ENCODE assay signal across 31 cellular contexts in the genomic region with DNA sequence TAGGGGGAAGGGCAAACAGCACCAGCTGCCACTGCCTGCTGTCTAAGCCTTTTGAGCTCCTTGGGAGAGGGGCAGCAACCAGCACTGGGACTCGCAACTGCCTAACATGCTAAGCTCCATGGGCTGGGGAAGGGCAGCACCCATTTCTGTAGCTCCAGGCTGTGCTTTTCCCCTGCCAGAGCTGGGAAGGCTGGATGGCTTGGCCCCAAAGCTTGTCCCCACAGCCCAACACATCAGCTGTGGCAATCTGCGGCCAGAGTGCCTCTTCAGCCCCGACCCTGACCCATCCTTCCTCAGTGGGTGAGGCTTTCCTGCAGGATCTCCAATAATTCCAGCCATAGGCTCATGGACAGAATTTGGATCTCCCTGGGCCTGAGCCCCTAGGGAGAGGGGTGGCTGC.
"Had no signal": no experiment of that assay in that cellular context is flagged by ENCODE, and none has a peak within 500 bp of the region (broad histone marks: within the 10 kb centered on the region; RNA-seq: fewer than 3 reads in every experiment).

No MANE protein-coding gene starts in this region.

- H3K27me3 ChIP-seq: adrenal gland, body of pancreas, cardiac muscle cell had no signal

- ATAC-seq: activated CD4-positive, alpha-beta T cell treated with anti-CD3 and anti-CD28 coated beads for 36 hours; activated CD8-positive, alpha-beta memory T cell treated with anti-CD3 and anti-CD28 coated beads, Interleukin-2, amount 10 ng/mL, durations not matched to agents 7 days and 5 days; activated CD8-positive, alpha-beta T cell treated with anti-CD3 and anti-CD28 coated beads, Interleukin-2, amount 10 ng/mL, durations not matched to agents 7 days and 5 days; activated naive CD8-positive, alpha-beta T cell treated with anti-CD3 and anti-CD28 coated beads, Interleukin-2, amount 50 U/mL, for 24 hours; activated T-cell treated with anti-CD3 and anti-CD28 coated beads, Interleukin-2, amount 50 U/mL, for 72 hours; activated T-helper 17 cell treated with anti-CD3 and anti-CD28 coated beads, Interleukin-2, amount 50 U/mL, for 72 hours; body of pancreas; esophagus mucosa; T-helper 17 cell had no signal

- H3K9me3 ChIP-seq: adrenal gland, body of pancreas had no signal

- H3K36me3 ChIP-seq: adrenal gland, cardiac muscle cell had no signal

- DNase-seq: activated CD4-positive, alpha-beta memory T cell treated with anti-CD3 and anti-CD28 coated beads for 36 hours; activated CD4-positive, alpha-beta T cell treated with anti-CD3 and anti-CD28 coated beads for 36 hours; activated CD4-positive, alpha-beta T cell treated with anti-CD3 and anti-CD28 coated beads, Interleukin-2, amount 10 ng/mL, durations not matched to agents 24 days and 14 days; activated CD4-positive, CD25-positive, alpha-beta regulatory T cell; activated CD4-positive, CD25-positive, alpha-beta regulatory T cell treated with anti-CD3 and anti-CD28 coated beads, Interleukin-2, amount 50 U/mL, for 72 hours; activated CD8-positive, alpha-beta memory T cell treated with anti-CD3 and anti-CD28 coated beads, Interleukin-2, amount 10 ng/mL, durations not matched to agents 7 days and 5 days; activated CD8-positive, alpha-beta memory T cell treated with anti-CD3 and anti-CD28 coated beads, Interleukin-2, amount 50 U/mL, for 4 hours; activated CD8-positive, alpha-beta T cell treated with anti-CD3 and anti-CD28 coated beads, Interleukin-2, amount 10 ng/mL, durations not matched to agents 7 days and 5 days; activated effector memory CD4-positive, alpha-beta T cell treated with Interleukin-2 at 50 U/mL for 16 hours; activated naive CD4-positive, alpha-beta T cell treated with anti-CD3 and anti-CD28 coated beads for 36 hours; activated naive CD8-positive, alpha-beta T cell treated with anti-CD3 and anti-CD28 coated beads for 36 hours; activated naive CD8-positive, alpha-beta T cell treated with anti-CD3 and anti-CD28 coated beads, Interleukin-2, amount 50 U/mL, for 24 hours; activated T-cell treated with anti-CD3 and anti-CD28 coated beads, Interleukin-2, amount 50 U/mL, for 1 hour; activated T-cell treated with anti-CD3 and anti-CD28 coated beads, Interleukin-2, amount 50 U/mL, for 72 hours; adrenal gland; amygdala; aorta; body of pancreas; dorsolateral prefrontal cortex; effector memory CD4-positive, alpha-beta T cell; endodermal cell; foreskin fibroblast; head of caudate nucleus; T-helper 1 cell; T-helper 17 cell; T1000 had no signal

- FAIRE-seq: frontal cortex had no signal

- H3K4me1 ChIP-seq: adrenal gland, body of pancreas had no signal

- H3K4me3 ChIP-seq: adrenal gland, body of pancreas, cardiac muscle cell, coronary artery, dorsolateral prefrontal cortex had no signal

- H3K27ac ChIP-seq: adrenal gland, body of pancreas, cardiac muscle cell, coronary artery, dorsolateral prefrontal cortex had no signal
